1 cellular context compared by ENCODE assay signal in genomic region chr4:54277691-54278090, GRCh38.
TF ChIP-seq lines count a peak whose summit lies in the region.

No MANE protein-coding gene starts in this region.

TF ChIP-seq in H1, 55 proteins besides CTCF, POLR2A, EP300 and RAD21:
- TF ChIP-seq SAP30 (IDR thresholded peaks at IDR 0.05; ENCODE audit: insufficient read depth, insufficient replicate concordance, low read length), result no peak
- TF ChIP-seq POU5F1 (IDR thresholded peaks at IDR 0.05; ENCODE audit: low read depth, low read length), result no peak
- TF ChIP-seq E2F6 (IDR thresholded peaks at IDR 0.05), result no peak
- TF ChIP-seq RFX5 (IDR thresholded peaks at IDR 0.05; ENCODE audit: borderline replicate concordance, low read depth, low read length), result no peak
- no peak for TF ChIP-seq EGR1 (IDR thresholded peaks at IDR 0.05; ENCODE audit: borderline replicate concordance, low read depth, low read length)
- no peak for TF ChIP-seq NRF1 (IDR thresholded peaks at IDR 0.05; ENCODE audit: low read depth, low read length)
